ENCODE assay signal across 19 cellular contexts in genomic region chr1:248847181-248847955, GRCh38.
"Had no signal": no experiment of that assay in that cellular context is flagged by ENCODE, and none has a peak within 500 bp of the region (broad histone marks: within the 10 kb centered on the region; RNA-seq: fewer than 3 reads in every experiment).

No MANE protein-coding gene starts in this region.

- H3K27ac Mint-ChIP-seq: activated naive CD8-positive, alpha-beta T cell treated with anti-CD3 and anti-CD28 coated beads, Interleukin-2, amount 50 U/mL, for 24 hours; activated T-helper 1 cell treated with anti-CD3 and anti-CD28 coated beads, Interleukin-12 subunit alpha, Interleukin-12 subunit beta, Interleukin-2, Interleukin-4 antibody, amounts not matched to agents 30 ng/mL and 10 ng/mL and 1 ng/mL, durations not matched to agents 14 hours and 24 hours and 36 hours; T-helper 1 cell treated with Interleukin-12 subunit alpha and Interleukin-12 subunit beta and Interleukin-4 antibody, amounts not matched to agents 30 μg/mL and 1 μg/mL, for 36 hours had no signal

- H3K4me3 Mint-ChIP-seq: activated naive CD8-positive, alpha-beta T cell treated with anti-CD3 and anti-CD28 coated beads, Interleukin-2, amount 50 U/mL, for 24 hours; activated T-helper 1 cell treated with anti-CD3 and anti-CD28 coated beads, Interleukin-12 subunit alpha, Interleukin-12 subunit beta, Interleukin-2, Interleukin-4 antibody, amounts not matched to agents 30 ng/mL and 10 ng/mL and 1 ng/mL, durations not matched to agents 14 hours and 24 hours and 36 hours; nephron progenitor cell; T-helper 1 cell treated with Interleukin-12 subunit alpha and Interleukin-12 subunit beta and Interleukin-4 antibody, amounts not matched to agents 30 μg/mL and 1 μg/mL, for 36 hours had no signal

- DNase-seq: activated CD4-positive, alpha-beta T cell treated with anti-CD3 and anti-CD28 coated beads for 4 hours; activated CD4-positive, alpha-beta T cell treated with anti-CD3 and anti-CD28 coated beads, Interleukin-2, amount 50 U/mL, for 48 hours; activated CD4-positive, CD25-positive, alpha-beta regulatory T cell; activated gamma-delta T cell; activated naive CD4-positive, alpha-beta T cell treated with anti-CD3 and anti-CD28 coated beads, Interleukin-2, amount 50 U/mL, for 16 hours; activated naive CD8-positive, alpha-beta T cell treated with anti-CD3 and anti-CD28 coated beads, Interleukin-2, amount 50 U/mL, for 24 hours; body of pancreas; effector CD4-positive, alpha-beta T cell; foreskin melanocyte; hypothalamus; left ventricle myocardium superior; nephron progenitor cell; nucleus accumbens; T1000; testis had no signal

- H3K27me3 ChIP-seq: body of pancreas, testis, upper lobe of left lung had no signal

- H3K9me3 ChIP-seq: body of pancreas, testis, upper lobe of left lung had no signal

- H3K4me1 Mint-ChIP-seq: activated naive CD8-positive, alpha-beta T cell treated with anti-CD3 and anti-CD28 coated beads, Interleukin-2, amount 50 U/mL, for 24 hours had no signal

- H3K27me3 Mint-ChIP-seq: activated naive CD8-positive, alpha-beta T cell treated with anti-CD3 and anti-CD28 coated beads, Interleukin-2, amount 50 U/mL, for 24 hours had no signal

- H3K4me3 ChIP-seq: body of pancreas, upper lobe of left lung had no signal

- H3K27ac ChIP-seq: body of pancreas, testis, upper lobe of left lung had no signal

- H3K9me3 Mint-ChIP-seq: activated naive CD8-positive, alpha-beta T cell treated with anti-CD3 and anti-CD28 coated beads, Interleukin-2, amount 50 U/mL, for 24 hours; activated T-helper 1 cell treated with anti-CD3 and anti-CD28 coated beads, Interleukin-12 subunit alpha, Interleukin-12 subunit beta, Interleukin-2, Interleukin-4 antibody, amounts not matched to agents 30 ng/mL and 10 ng/mL and 1 ng/mL, durations not matched to agents 14 hours and 24 hours and 36 hours; nephron progenitor cell; T-helper 1 cell treated with Interleukin-12 subunit alpha and Interleukin-12 subunit beta and Interleukin-4 antibody, amounts not matched to agents 30 μg/mL and 1 μg/mL, for 36 hours had no signal

- ATAC-seq: activated naive CD8-positive, alpha-beta T cell treated with anti-CD3 and anti-CD28 coated beads, Interleukin-2, amount 50 U/mL, for 24 hours; body of pancreas; esophagus mucosa; left ventricle myocardium superior had no signal
